ENCODE assay signal across 8 cellular contexts in the genomic region with DNA sequence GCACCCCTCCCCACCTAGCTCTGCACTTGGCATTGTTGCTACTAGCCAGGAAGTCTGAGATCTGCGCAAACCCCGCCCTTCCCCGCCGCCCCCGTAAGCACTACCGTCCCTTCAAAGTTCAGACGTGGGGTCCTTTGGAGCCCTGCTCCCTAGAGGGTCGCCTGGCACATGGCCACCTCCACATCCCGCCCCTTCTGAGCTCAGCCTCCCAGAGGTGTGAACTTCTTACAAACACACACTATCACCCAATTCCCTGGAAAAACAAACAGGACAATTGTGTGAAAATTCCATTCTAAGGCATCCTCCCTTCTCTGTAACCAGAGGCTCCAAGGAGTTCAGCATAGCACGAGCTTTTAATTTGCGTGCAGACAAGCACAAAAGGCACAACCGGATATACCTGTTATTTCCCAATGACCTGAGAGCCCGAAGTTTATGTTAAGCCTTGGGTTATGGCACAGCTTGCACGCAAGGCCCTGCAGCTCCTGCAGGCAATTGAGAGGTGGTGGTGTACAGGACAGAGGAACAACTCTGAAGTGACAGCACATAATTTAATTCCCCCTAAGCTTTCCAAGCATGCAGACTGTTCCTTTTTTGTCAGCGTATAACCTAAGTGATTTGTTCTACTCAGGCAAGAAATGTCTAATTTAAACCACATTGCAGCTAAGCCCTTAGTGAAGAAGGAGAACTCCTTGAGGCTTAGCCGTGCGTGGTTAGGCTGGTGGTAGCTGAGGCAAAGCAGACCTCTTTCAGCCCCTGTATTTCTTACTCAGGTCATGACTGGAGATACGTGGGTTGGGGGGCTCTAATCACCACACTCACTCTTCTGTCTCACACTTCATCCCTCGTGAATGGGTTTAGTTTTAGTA. TPM values are rescaled to one million over a fixed set of nuclear protein-coding genes. Genes with fewer than 3 reads are reported as not detected.
DNase-seq lines count a peak whose midpoint lies in the region; ATAC-seq and TF ChIP-seq lines count a peak whose summit lies in the region.

No MANE protein-coding gene starts in this region.

- TF ChIP-seq POLR2A in erythroblast (IDR thresholded peaks at IDR 0.05; ENCODE audit: low read length), result no peak

- H3K9me3 ChIP-seq in SJSA1 (replicated peaks) (no peaks in the 10 kb centered on the region), left ventricle myocardium inferior (replicated peaks) (no peaks in the 10 kb centered on the region), colonic mucosa (no peaks in the 10 kb centered on the region)

- intact Hi-C loops in left ventricle myocardium inferior (cut with micrococcal nuclease) (no loop called here), colonic mucosa (cut with DNase I) (no loop called here)

- peak; percentile 66 for ATAC-seq in GM21723 (IDR thresholded peaks at IDR 0.05; ENCODE audit: unreplicated experiment)

- peaks cover 76% of the 10 kb centered on the region for H3K4me1 ChIP-seq in SJSA1 (replicated peaks)
- H3K4me1 ChIP-seq in left ventricle myocardium inferior, result peaks cover 92% of the 10 kb centered on the region
- peaks cover 4% of the 10 kb centered on the region for H3K4me1 ChIP-seq in colonic mucosa

- no peak for TF ChIP-seq CTCF in AG10803 (conservative IDR thresholded peaks at IDR 0.05; ENCODE audit: low read length)
- TF ChIP-seq CTCF in left ventricle myocardium inferior (IDR thresholded peaks at IDR 0.05; ENCODE audit: borderline replicate concordance), result no peak
- no peak for TF ChIP-seq CTCF in colonic mucosa (IDR thresholded peaks at IDR 0.05)

- H3K27me3 ChIP-seq in SJSA1 (replicated peaks), result no peaks in the 10 kb centered on the region
- H3K27me3 ChIP-seq in left ventricle myocardium inferior (ENCODE audit: low read depth), result peaks cover 73% of the 10 kb centered on the region
- no peaks in the 10 kb centered on the region for H3K27me3 ChIP-seq in colonic mucosa

- H3K27ac ChIP-seq in SJSA1 (peak overlapping the region; percentile 80), left ventricle myocardium inferior (replicated peaks) (peak overlapping the region; percentile 82), colonic mucosa (no peak overlapping the region)

- H3K9ac ChIP-seq in colonic mucosa (ENCODE audit: low read depth in 2 of 2, low read length in 2 of 2), result no peak overlapping the region

- DNase-seq in AG10803 (ENCODE audit: low read depth) (peak; percentile 97), SJSA1 (ENCODE audit: low read depth in 1 of 2, low spot score in 2 of 2) (peak; percentile 92 to 97), left ventricle myocardium inferior (peak; percentile 74), colonic mucosa (no peak), hepatic stellate cell (ENCODE audit: low spot score) (no peak), erythroblast (lab: John Stamatoyannopoulos, UW) (no peak), NCI-H774 (lab: John Stamatoyannopoulos, UW) (no peak)

- H3K36me3 ChIP-seq in SJSA1 (no peaks in the 10 kb centered on the region), left ventricle myocardium inferior (no peaks in the 10 kb centered on the region), colonic mucosa (no peaks in the 10 kb centered on the region)

- H3K4me3 ChIP-seq in AG10803 (ENCODE audit: low read length) (no peak overlapping the region), SJSA1 (no peak overlapping the region), left ventricle myocardium inferior (peak overlapping the region; percentile 19), colonic mucosa (no peak overlapping the region)

RNA-seq across cellular contexts. Expression of a gene that starts 20.3 kb away (rescaled TPM):
- total RNA-seq in SJSA1 (2014; rRNA removed; shearing (Covaris generic)), result 5.6 and 9.8 TPM in 2 replicates
- total RNA-seq in left ventricle myocardium inferior (17.7 TPM), colonic mucosa (1 to 10 TPM; 1.3 to 3.5 TPM)

Comparison
In these comparisons a context has a peak if more than half of its experiments do, and no peak if none do; other contexts are left out.
1. DNase-seq: peak in AG10803 (single experiment), SJSA1 (2 of 2) and left ventricle myocardium inferior (single experiment); none in colonic mucosa (single experiment), hepatic stellate cell (single experiment), erythroblast (0 of 2) and NCI-H774 (single experiment).